1 cellular context compared by ENCODE assay signal in genomic region chr16:47888142-47888541, GRCh38.
TF ChIP-seq lines count a peak whose summit lies in the region.

No MANE protein-coding gene starts in this region.

TF ChIP-seq in H1, 55 proteins besides CTCF, POLR2A, EP300 and RAD21 (continued from another document):
- TF ChIP-seq CHD7 (IDR thresholded peaks at IDR 0.05; ENCODE audit: insufficient replicate concordance, low read length) (no peak), PHF8 (conservative IDR thresholded peaks at IDR 0.05; ENCODE audit: low read depth, low read length) (no peak), EZH2 (IDR thresholded peaks at IDR 0.05; ENCODE audit: low read depth, low read length, severe bottlenecking) (no peak), JUND (IDR thresholded peaks at IDR 0.05; ENCODE audit: low read length) (peak; percentile 66), SUZ12 (IDR thresholded peaks at IDR 0.05; ENCODE audit: low read length) (no peak), CBX5 (IDR thresholded peaks at IDR 0.05; ENCODE audit: low read depth, low read length) (no peak), SP4 (IDR thresholded peaks at IDR 0.05; ENCODE audit: low read length) (no peak), GTF2F1 (IDR thresholded peaks at IDR 0.05; ENCODE audit: borderline replicate concordance, low read depth, low read length) (no peak), TEAD4 (IDR thresholded peaks at IDR 0.05; ENCODE audit: low read depth, low read length) (peak; percentile 75; the same call in 1 of the 2 replicates), CTBP2 (IDR thresholded peaks at IDR 0.05; ENCODE audit: borderline replicate concordance, insufficient read depth, insufficient read length, low read length) (no peak), BACH1 (IDR thresholded peaks at IDR 0.05; ENCODE audit: low read length) (no peak), MAFK (IDR thresholded peaks at IDR 0.05; ENCODE audit: low read depth, low read length) (no peak), HDAC6 (IDR thresholded peaks at IDR 0.05; ENCODE audit: low read depth, low read length) (no peak), TAF1 (IDR thresholded peaks at IDR 0.05; ENCODE audit: low read depth, low read length) (no peak)
- TF ChIP-seq, protein P1, sequence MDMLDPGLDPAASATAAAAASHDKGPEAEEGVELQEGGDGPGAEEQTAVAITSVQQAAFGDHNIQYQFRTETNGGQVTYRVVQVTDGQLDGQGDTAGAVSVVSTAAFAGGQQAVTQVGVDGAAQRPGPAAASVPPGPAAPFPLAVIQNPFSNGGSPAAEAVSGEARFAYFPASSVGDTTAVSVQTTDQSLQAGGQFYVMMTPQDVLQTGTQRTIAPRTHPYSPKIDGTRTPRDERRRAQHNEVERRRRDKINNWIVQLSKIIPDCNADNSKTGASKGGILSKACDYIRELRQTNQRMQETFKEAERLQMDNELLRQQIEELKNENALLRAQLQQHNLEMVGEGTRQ (IDR thresholded peaks at IDR 0.05; ENCODE audit: low read length), result peak; percentile 45; the same call in 1 of the 2 replicates
TF ChIP-seq in H1: peak in this region for 4.
